17 cellular contexts compared by ENCODE assay signal in genomic region chr1:219794085-219794743, GRCh38.
A peak's percentile ranks its signal among the peaks of the same experiment; 100 is the strongest.
DNase-seq lines count a peak whose midpoint lies in the region; ATAC-seq and TF ChIP-seq lines count a peak whose summit lies in the region.
"Had no signal": no experiment of that assay in that cellular context is flagged by ENCODE, and none has a peak within 500 bp of the region (broad histone marks: within the 10 kb centered on the region; RNA-seq: fewer than 3 reads in every experiment).

No MANE protein-coding gene starts in this region.

- no peaks in the 10 kb centered on the region for H3K9me3 ChIP-seq in SK-N-SH
- no peaks in the 10 kb centered on the region for H3K9me3 ChIP-seq in GM23248 (ENCODE audit: low read depth)
- H3K9me3 ChIP-seq: A549, transverse colon had no signal

- H3K9ac ChIP-seq in SK-N-SH: no peak overlapping the region
- no peak overlapping the region for H3K9ac ChIP-seq in GM23248

- TF ChIP-seq EP300 in SK-N-SH (IDR thresholded peaks at IDR 0.05; ENCODE audit: borderline replicate concordance in 1 of 2, low read depth in 1 of 2, low read length in 1 of 2): no peak

- H3K27ac ChIP-seq in SK-N-SH (ENCODE audit: low read depth in 2 of 2, low read length in 1 of 2) (peak overlapping the region in 1 of 2 experiments; percentile 99; a peak in 2 of 4 replicates), GM23248 (no peak overlapping the region)
- H3K27ac ChIP-seq: A549, transverse colon had no signal

- H3K27me3 ChIP-seq in SK-N-SH (ENCODE audit: insufficient read depth) (no peaks in the 10 kb centered on the region), GM23248 (replicated peaks; ENCODE audit: insufficient read depth) (no peaks in the 10 kb centered on the region)
- H3K27me3 ChIP-seq: transverse colon had no signal

- H3F3A ChIP-seq in SK-N-SH (replicated peaks; ENCODE audit: insufficient read depth) (peaks cover 23% of the 10 kb centered on the region), GM23248 (ENCODE audit: insufficient read depth) (peaks cover 31% of the 10 kb centered on the region)

- CTCF ChIA-PET in SK-N-SH (lab: Yijun Ruan, JAX): interaction anchor here (1.4 to 6.2 kb wide), 2 partner anchors 17 to 227 kb away, joined by 3 to 32 read pairs; no protein-coding TSS in a partner anchor

- H4K20me1 ChIP-seq in SK-N-SH (ENCODE audit: insufficient read depth): no peaks in the 10 kb centered on the region
- no peaks in the 10 kb centered on the region for H4K20me1 ChIP-seq in GM23248 (ENCODE audit: insufficient read depth)

- POLR2A ChIA-PET in SK-N-SH (lab: Yijun Ruan, JAX): no interaction called here

- H2AFZ ChIP-seq in SK-N-SH (ENCODE audit: low read depth) (no peak overlapping the region), GM23248 (no peak overlapping the region)

- peak; percentile 17 for DNase-seq in A172 (ENCODE audit: low spot score)
- DNase-seq in activated gamma-delta T cell treated with Interleukin-2 at 50 U/mL for 16 hours: no peak
- no peak for DNase-seq in SK-N-SH
- no peak for DNase-seq in GM23248
- DNase-seq in activated T-cell treated with anti-CD3 and anti-CD28 coated beads, Interleukin-2, amount 50 U/mL, for 1 hour: no peak
- DNase-seq: activated CD4-positive, alpha-beta T cell treated with anti-CD3 and anti-CD28 coated beads for 36 hours; activated T-cell treated with anti-CD3 and anti-CD28 coated beads, Interleukin-2, amount 50 U/mL, for 4 hours; amygdala; cortex of kidney; DMS153; GOT3; NCI-H2171 treated with DMSO at 0.1 percent for 48 hours; transverse colon had no signal

- peak; percentile 55 for ATAC-seq in GM18909 (IDR thresholded peaks at IDR 0.05; ENCODE audit: poor library complexity, unreplicated experiment)
- ATAC-seq in HG02610 (IDR thresholded peaks at IDR 0.05; ENCODE audit: unreplicated experiment): peak; percentile 75
- ATAC-seq in HG03565 (IDR thresholded peaks at IDR 0.05; ENCODE audit: unreplicated experiment): peak; percentile 48
- ATAC-seq: A549; activated CD4-positive, alpha-beta T cell treated with anti-CD3 and anti-CD28 coated beads for 36 hours; activated T-cell treated with anti-CD3 and anti-CD28 coated beads, Interleukin-2, amount 50 U/mL, for 4 hours had no signal

- H3K4me1 ChIP-seq in SK-N-SH (ENCODE audit: control insufficient read depth in 1 of 2, insufficient read depth in 2 of 2, low read depth in 1 of 2, low read length in 1 of 2): peaks cover 17 to 37% of the 10 kb centered on the region in 2 experiments
- peaks cover 32% of the 10 kb centered on the region for H3K4me1 ChIP-seq in GM23248 (ENCODE audit: insufficient read depth)
- H3K4me1 ChIP-seq: A549, transverse colon had no signal

- 95% methylated on average over 8 of the region's 8 CpGs for WGBS in SK-N-SH (ENCODE audit: low lambda C conversion rate)
- WGBS in GM23248 (ENCODE audit: low coverage in 1 of 2, low lambda C conversion rate in 2 of 2, missing lambda C conversion rate in 2 of 2), 2 experiments: 93 to 95% methylated on average over 8 of the region's 8 CpGs

- H3K36me3 ChIP-seq in SK-N-SH (replicated peaks in 1 of 2; ENCODE audit: control insufficient read depth in 1 of 2, insufficient read depth in 2 of 2, low read length in 1 of 2) (no peaks in the 10 kb centered on the region), GM23248 (ENCODE audit: low read depth) (no peaks in the 10 kb centered on the region)
- H3K36me3 ChIP-seq: transverse colon had no signal

- no peak overlapping the region for H3K4me3 ChIP-seq in SK-N-SH (ENCODE audit: low read depth in 2 of 2, low read length in 1 of 2)
- H3K4me3 ChIP-seq in GM23248: no peak overlapping the region
- H3K4me3 ChIP-seq: A549, transverse colon had no signal

- H3K4me2 ChIP-seq in SK-N-SH (no peak overlapping the region), GM23248 (ENCODE audit: unreplicated experiment) (no peak overlapping the region)
- H3K4me2 ChIP-seq: A549 had no signal

- H3K9me2 ChIP-seq in SK-N-SH (no peaks in the 10 kb centered on the region), GM23248 (ENCODE audit: insufficient read depth) (no peaks in the 10 kb centered on the region)

- no peak for TF ChIP-seq CTCF in SK-N-SH (IDR thresholded peaks at IDR 0.05)

- no peak for TF ChIP-seq RAD21 in SK-N-SH (IDR thresholded peaks at IDR 0.05; ENCODE audit: low read length)

- H3K79me2 ChIP-seq in SK-N-SH (ENCODE audit: insufficient read depth): no peaks in the 10 kb centered on the region
- H3K79me2 ChIP-seq in GM23248 (ENCODE audit: insufficient read depth): no peaks in the 10 kb centered on the region

- in situ Hi-C loops in GM23248 (cut with MboI): no loop called here

TF ChIP-seq in SK-N-SH, 30 proteins besides CTCF, POLR2A, EP300 and RAD21:
- TF ChIP-seq NRF1 (IDR thresholded peaks at IDR 0.05; ENCODE audit: low read depth, low read length): no peak
